In genomic region chr1:29583727-29584126, GRCh38 we compare ENCODE assay signal across 24 cellular contexts.
"Had no signal": no experiment of that assay in that cellular context is flagged by ENCODE, and none has a peak within 500 bp of the region (broad histone marks: within the 10 kb centered on the region; RNA-seq: fewer than 3 reads in every experiment).

No MANE protein-coding gene starts in this region.

- H3K9me3 ChIP-seq: esophagus squamous epithelium, left lung, prostate gland, right atrium auricular region, spleen, upper lobe of right lung had no signal

- H3K27ac ChIP-seq: cardiac muscle cell, esophagus squamous epithelium, left lung, prostate gland, right atrium auricular region, spleen, upper lobe of right lung had no signal

- H3K27me3 ChIP-seq: cardiac muscle cell, right atrium auricular region had no signal

- DNase-seq: activated CD4-positive, alpha-beta T cell treated with anti-CD3 and anti-CD28 coated beads for 36 hours; activated CD4-positive, alpha-beta T cell treated with anti-CD3 and anti-CD28 coated beads, Interleukin-2, amount 50 U/mL, for 4 hours; activated effector memory CD4-positive, alpha-beta T cell treated with Interleukin-2 at 50 U/mL for 16 hours; activated naive CD4-positive, alpha-beta T cell treated with anti-CD3 and anti-CD28 coated beads for 36 hours; activated naive CD8-positive, alpha-beta T cell treated with anti-CD3 and anti-CD28 coated beads, Interleukin-2, amount 10 ng/mL, durations not matched to agents 7 days and 5 days; activated T-cell treated with anti-CD3 and anti-CD28 coated beads, Interleukin-2, amount 50 U/mL, for 72 hours; amygdala; dermis blood vessel endothelial cell; effector CD8-positive, alpha-beta T cell; esophagus squamous epithelium; kidney glomerular epithelial cell; left lung; midbrain; natural killer cell; spleen; stimulated activated CD4-positive, alpha-beta T cell treated with anti-CD3 and anti-CD28 coated beads, Interleukin-4, amount 100 ng/mL, for 1 hour; stimulated activated naive CD4-positive, alpha-beta T cell; T-cell; upper lobe of right lung had no signal

- H3K4me3 ChIP-seq: cardiac muscle cell, esophagus squamous epithelium, left lung, prostate gland, right atrium auricular region, spleen, upper lobe of right lung had no signal

- H3K4me1 ChIP-seq: left lung, prostate gland, right atrium auricular region, spleen, upper lobe of right lung had no signal

- ATAC-seq: activated CD4-positive, alpha-beta T cell treated with anti-CD3 and anti-CD28 coated beads for 36 hours; activated T-cell treated with anti-CD3 and anti-CD28 coated beads, Interleukin-2, amount 50 U/mL, for 72 hours; left lung; natural killer cell; T-cell; upper lobe of right lung; WTC11 had no signal

- FAIRE-seq: TTC549 had no signal

- H3K36me3 ChIP-seq: cardiac muscle cell, esophagus squamous epithelium, left lung, prostate gland, right atrium auricular region, spleen, upper lobe of right lung had no signal
